In the genomic region with DNA sequence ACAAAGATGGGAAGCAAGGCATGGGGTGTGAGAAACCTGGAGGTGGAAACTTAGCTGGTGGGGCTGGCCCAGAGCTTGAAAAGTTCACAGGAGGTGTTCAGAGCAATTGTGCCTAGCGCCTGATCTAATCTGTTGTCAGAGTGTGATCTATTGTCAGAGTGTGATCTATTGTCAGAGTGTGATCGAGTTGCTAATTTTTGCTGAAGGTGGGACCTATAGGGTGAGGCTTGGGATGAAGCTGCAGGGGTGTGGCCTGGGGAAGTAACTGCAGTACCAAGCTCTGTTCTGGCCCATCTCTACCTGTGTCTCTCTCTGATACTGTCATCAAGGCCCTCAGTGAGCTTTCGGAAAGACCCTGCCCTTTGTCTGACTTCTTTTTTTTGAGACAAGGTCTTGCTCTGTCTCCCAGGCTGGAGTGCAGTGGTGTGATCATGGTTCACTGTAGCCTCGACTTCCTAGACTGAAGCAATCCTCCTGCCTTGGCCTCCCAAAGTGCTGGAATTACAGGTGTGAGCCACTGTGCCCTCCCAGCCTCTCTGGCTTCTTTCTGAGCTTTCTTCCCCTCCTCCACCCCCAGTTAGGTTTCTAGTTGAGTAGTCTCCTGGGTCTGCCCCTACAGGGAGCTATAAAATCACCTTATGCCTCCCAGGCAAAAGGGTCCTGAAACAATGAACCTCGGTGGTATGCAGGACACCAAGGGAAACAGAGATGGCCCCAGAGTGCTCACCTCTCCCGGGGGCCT, we compare ENCODE assay signal across 1 cellular context.
A peak's percentile ranks its signal among the peaks of the same experiment; 100 is the strongest.
TF ChIP-seq lines count a peak whose summit lies in the region.

No MANE protein-coding gene starts in this region.

TF ChIP-seq in HepG2, 621 proteins besides CTCF, POLR2A, EP300 and RAD21:
- TF ChIP-seq EED (CRISPR knock-in tag; IDR thresholded peaks at IDR 0.05) = 0 out of 2 replicates have a peak, but pooled peaks have one; percentile 19
- TF ChIP-seq, protein P1, sequence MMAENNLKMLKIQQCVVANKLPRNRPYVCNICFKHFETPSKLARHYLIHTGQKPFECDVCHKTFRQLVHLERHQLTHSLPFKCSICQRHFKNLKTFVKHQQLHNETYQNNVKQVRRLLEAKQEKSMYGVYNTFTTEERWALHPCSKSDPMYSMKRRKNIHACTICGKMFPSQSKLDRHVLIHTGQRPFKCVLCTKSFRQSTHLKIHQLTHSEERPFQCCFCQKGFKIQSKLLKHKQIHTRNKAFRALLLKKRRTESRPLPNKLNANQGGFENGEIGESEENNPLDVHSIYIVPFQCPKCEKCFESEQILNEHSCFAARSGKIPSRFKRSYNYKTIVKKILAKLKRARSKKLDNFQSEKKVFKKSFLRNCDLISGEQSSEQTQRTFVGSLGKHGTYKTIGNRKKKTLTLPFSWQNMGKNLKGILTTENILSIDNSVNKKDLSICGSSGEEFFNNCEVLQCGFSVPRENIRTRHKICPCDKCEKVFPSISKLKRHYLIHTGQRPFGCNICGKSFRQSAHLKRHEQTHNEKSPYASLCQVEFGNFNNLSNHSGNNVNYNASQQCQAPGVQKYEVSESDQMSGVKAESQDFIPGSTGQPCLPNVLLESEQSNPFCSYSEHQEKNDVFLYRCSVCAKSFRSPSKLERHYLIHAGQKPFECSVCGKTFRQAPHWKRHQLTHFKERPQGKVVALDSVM (CRISPR knock-in tag; IDR thresholded peaks at IDR 0.05) = peak; percentile 91
- no peak for TF ChIP-seq ZNF180 (CRISPR knock-in tag; IDR thresholded peaks at IDR 0.05; ENCODE audit: borderline replicate concordance, low read depth)
- TF ChIP-seq, protein P2, sequence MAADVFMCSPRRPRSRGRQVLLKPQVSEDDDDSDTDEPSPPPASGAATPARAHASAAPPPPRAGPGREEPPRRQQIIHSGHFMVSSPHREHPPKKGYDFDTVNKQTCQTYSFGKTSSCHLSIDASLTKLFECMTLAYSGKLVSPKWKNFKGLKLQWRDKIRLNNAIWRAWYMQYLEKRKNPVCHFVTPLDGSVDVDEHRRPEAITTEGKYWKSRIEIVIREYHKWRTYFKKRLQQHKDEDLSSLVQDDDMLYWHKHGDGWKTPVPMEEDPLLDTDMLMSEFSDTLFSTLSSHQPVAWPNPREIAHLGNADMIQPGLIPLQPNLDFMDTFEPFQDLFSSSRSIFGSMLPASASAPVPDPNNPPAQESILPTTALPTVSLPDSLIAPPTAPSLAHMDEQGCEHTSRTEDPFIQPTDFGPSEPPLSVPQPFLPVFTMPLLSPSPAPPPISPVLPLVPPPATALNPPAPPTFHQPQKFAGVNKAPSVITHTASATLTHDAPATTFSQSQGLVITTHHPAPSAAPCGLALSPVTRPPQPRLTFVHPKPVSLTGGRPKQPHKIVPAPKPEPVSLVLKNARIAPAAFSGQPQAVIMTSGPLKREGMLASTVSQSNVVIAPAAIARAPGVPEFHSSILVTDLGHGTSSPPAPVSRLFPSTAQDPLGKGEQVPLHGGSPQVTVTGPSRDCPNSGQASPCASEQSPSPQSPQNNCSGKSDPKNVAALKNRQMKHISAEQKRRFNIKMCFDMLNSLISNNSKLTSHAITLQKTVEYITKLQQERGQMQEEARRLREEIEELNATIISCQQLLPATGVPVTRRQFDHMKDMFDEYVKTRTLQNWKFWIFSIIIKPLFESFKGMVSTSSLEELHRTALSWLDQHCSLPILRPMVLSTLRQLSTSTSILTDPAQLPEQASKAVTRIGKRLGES (CRISPR knock-in tag; IDR thresholded peaks at IDR 0.05; ENCODE audit: borderline replicate concordance) = no peak
- 0 out of 2 replicates have a peak, but pooled peaks have one; percentile 3 for TF ChIP-seq ZNF615 (CRISPR knock-in tag; IDR thresholded peaks at IDR 0.05; ENCODE audit: borderline replicate concordance)
- TF ChIP-seq U2AF2 (IDR thresholded peaks at IDR 0.05; ENCODE audit: low read depth, low read length) = no peak
- TF ChIP-seq, protein P3, sequence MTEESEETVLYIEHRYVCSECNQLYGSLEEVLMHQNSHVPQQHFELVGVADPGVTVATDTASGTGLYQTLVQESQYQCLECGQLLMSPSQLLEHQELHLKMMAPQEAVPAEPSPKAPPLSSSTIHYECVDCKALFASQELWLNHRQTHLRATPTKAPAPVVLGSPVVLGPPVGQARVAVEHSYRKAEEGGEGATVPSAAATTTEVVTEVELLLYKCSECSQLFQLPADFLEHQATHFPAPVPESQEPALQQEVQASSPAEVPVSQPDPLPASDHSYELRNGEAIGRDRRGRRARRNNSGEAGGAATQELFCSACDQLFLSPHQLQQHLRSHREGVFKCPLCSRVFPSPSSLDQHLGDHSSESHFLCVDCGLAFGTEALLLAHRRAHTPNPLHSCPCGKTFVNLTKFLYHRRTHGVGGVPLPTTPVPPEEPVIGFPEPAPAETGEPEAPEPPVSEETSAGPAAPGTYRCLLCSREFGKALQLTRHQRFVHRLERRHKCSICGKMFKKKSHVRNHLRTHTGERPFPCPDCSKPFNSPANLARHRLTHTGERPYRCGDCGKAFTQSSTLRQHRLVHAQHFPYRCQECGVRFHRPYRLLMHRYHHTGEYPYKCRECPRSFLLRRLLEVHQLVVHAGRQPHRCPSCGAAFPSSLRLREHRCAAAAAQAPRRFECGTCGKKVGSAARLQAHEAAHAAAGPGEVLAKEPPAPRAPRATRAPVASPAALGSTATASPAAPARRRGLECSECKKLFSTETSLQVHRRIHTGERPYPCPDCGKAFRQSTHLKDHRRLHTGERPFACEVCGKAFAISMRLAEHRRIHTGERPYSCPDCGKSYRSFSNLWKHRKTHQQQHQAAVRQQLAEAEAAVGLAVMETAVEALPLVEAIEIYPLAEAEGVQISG (CRISPR knock-in tag; IDR thresholded peaks at IDR 0.05) = 0 out of 2 replicates have a peak, but pooled peaks have one; percentile 26
- peak; percentile 30 for TF ChIP-seq RBM22 (optimal IDR thresholded peaks at IDR 0.05; ENCODE audit: low read length)
- TF ChIP-seq ERF (CRISPR knock-in tag; IDR thresholded peaks at IDR 0.05) = no peak
- TF ChIP-seq ZNF704 (CRISPR knock-in tag; IDR thresholded peaks at IDR 0.05; ENCODE audit: borderline replicate concordance) = no peak
